In genomic region chr4:5707366-5708133, GRCh38 we compare ENCODE assay signal across 9 cellular contexts. TPM values are rescaled to one million over a fixed set of nuclear protein-coding genes. Genes with fewer than 3 reads are reported as not detected.
DNase-seq lines count a peak whose midpoint lies in the region; ATAC-seq and TF ChIP-seq lines count a peak whose summit lies in the region.
"Had no signal": no experiment of that assay in that cellular context is flagged by ENCODE, and none has a peak within 500 bp of the region (broad histone marks: within the 10 kb centered on the region; RNA-seq: fewer than 3 reads in every experiment).

No MANE protein-coding gene starts in this region.

- H3K4me1 Mint-ChIP-seq in activated CD4-positive, alpha-beta T cell treated with anti-CD3 and anti-CD28 coated beads for 36 hours, result peaks cover 21% of the 10 kb centered on the region
- peaks cover 31% of the 10 kb centered on the region for H3K4me1 Mint-ChIP-seq in MCF 10A (ENCODE audit: insufficient read depth, unreplicated experiment)

- H3K4me3 Mint-ChIP-seq in activated CD4-positive, alpha-beta T cell treated with anti-CD3 and anti-CD28 coated beads for 36 hours, result peak overlapping the region; percentile 43
- H3K4me3 Mint-ChIP-seq in MCF 10A (ENCODE audit: unreplicated experiment), result peak overlapping the region; percentile 69

- no peak overlapping the region for H3K27ac Mint-ChIP-seq in activated CD4-positive, alpha-beta T cell treated with anti-CD3 and anti-CD28 coated beads for 36 hours
- peak overlapping the region; percentile 51 for H3K27ac Mint-ChIP-seq in MCF 10A (ENCODE audit: low read depth, unreplicated experiment)

- no TSS peak for BruUV-seq in MCF 10A (replicated peaks; lab: Mats Ljungman, UMichigan)

- DNase-seq in activated CD4-positive, alpha-beta T cell treated with anti-CD3 and anti-CD28 coated beads for 36 hours, result no peak
- no peak for DNase-seq in activated CD4-positive, alpha-beta T cell treated with anti-CD3 and anti-CD28 coated beads, Interleukin-2, amount 50 U/mL, for 4 hours
- DNase-seq in MCF 10A (ENCODE audit: unreplicated experiment) (no peak), right lobe of liver (no peak), suprapubic skin (ENCODE audit: low spot score in 2 of 2) (no peak), kidney tubule cell (ENCODE audit: low spot score) (no peak), occipital lobe (lab: John Stamatoyannopoulos, UW) (no peak)
- DNase-seq: activated gamma-delta T cell had no signal

- intact Hi-C loops in activated CD4-positive, alpha-beta T cell treated with anti-CD3 and anti-CD28 coated beads for 36 hours (cut with DNase I, micrococcal nuclease), result no loop called here
- intact Hi-C loops in MCF 10A (cut with micrococcal nuclease) (no loop called here), right lobe of liver (cut with DNase I) (no loop called here)

- no peak for ATAC-seq in activated CD4-positive, alpha-beta T cell treated with anti-CD3 and anti-CD28 coated beads for 36 hours
- no peak for ATAC-seq in right lobe of liver
- ATAC-seq in HG03469 (IDR thresholded peaks at IDR 0.05; ENCODE audit: unreplicated experiment), result no peak

- WGBS in right lobe of liver (ENCODE audit: insufficient coverage, low coverage, low lambda C conversion rate, missing lambda C conversion rate), result 4% methylated on average over 18 of the region's 21 CpGs
- 40% methylated on average over 7 of the region's 21 CpGs for WGBS in suprapubic skin

- H3K4me1 ChIP-seq in right lobe of liver (peaks cover 0 to 6% (median 0%) of the 10 kb centered on the region in 4 donors), suprapubic skin (peaks cover 62% of the 10 kb centered on the region)

- H3K4me3 ChIP-seq in right lobe of liver (peak overlapping the region; percentile 40 to 56 (median 50)), suprapubic skin (peak overlapping the region; percentile 69)

- peaks cover 39% of the 10 kb centered on the region for H3K27me3 Mint-ChIP-seq in activated CD4-positive, alpha-beta T cell treated with anti-CD3 and anti-CD28 coated beads for 36 hours
- H3K27me3 Mint-ChIP-seq in MCF 10A (ENCODE audit: insufficient read depth, unreplicated experiment), result no peaks in the 10 kb centered on the region

- TF ChIP-seq CTCF in MCF 10A (IDR thresholded peaks at IDR 0.05; ENCODE audit: unreplicated experiment) (no peak), right lobe of liver (IDR thresholded peaks at IDR 0.05) (no peak), suprapubic skin (IDR thresholded peaks at IDR 0.05) (no peak)

- CTCF ChIA-PET in activated CD4-positive, alpha-beta T cell treated with anti-CD3 and anti-CD28 coated beads for 36 hours (lab: Charles Lee), result no interaction called here
- CTCF ChIA-PET in MCF 10A (lab: Yijun Ruan, JAX), result interaction anchor here (0.6 to 0.7 kb wide), 4 partner anchors 83 to 1801 kb away, joined by 3 to 6 read pairs (median 3); no protein-coding TSS in a partner anchor

- POLR2A ChIA-PET in activated CD4-positive, alpha-beta T cell treated with anti-CD3 and anti-CD28 coated beads for 36 hours (lab: Charles Lee), result interaction anchor here (0.6 kb wide), 1 partner anchor 483 kb away, joined by 4 read pairs; no protein-coding TSS in a partner anchor
- POLR2A ChIA-PET in MCF 10A (lab: Yijun Ruan, JAX), result interaction anchor here (0.6 to 0.9 kb wide), 2 partner anchors 53 to 1165 kb away, joined by 3 read pairs; partner anchors contain the start of gene STX18

- peaks cover 8% of the 10 kb centered on the region for H3K9me3 Mint-ChIP-seq in activated CD4-positive, alpha-beta T cell treated with anti-CD3 and anti-CD28 coated beads for 36 hours (ENCODE audit: low read depth)
- no peaks in the 10 kb centered on the region for H3K9me3 Mint-ChIP-seq in MCF 10A (ENCODE audit: unreplicated experiment)

- TF ChIP-seq EP300 in suprapubic skin (IDR thresholded peaks at IDR 0.05), result no peak

- H3K36me3 ChIP-seq in right lobe of liver (no peaks in the 10 kb centered on the region), suprapubic skin (no peaks in the 10 kb centered on the region)

- H3K9me3 ChIP-seq in right lobe of liver, result no peaks in the 10 kb centered on the region
- no peaks in the 10 kb centered on the region for H3K9me3 ChIP-seq in suprapubic skin

- H3K27me3 ChIP-seq in right lobe of liver (peaks cover 0 to 9% of the 10 kb centered on the region in 2 donors), suprapubic skin (no peaks in the 10 kb centered on the region)

- H3K36me3 Mint-ChIP-seq in activated CD4-positive, alpha-beta T cell treated with anti-CD3 and anti-CD28 coated beads for 36 hours (ENCODE audit: low read depth), result no peaks in the 10 kb centered on the region
- H3K36me3 Mint-ChIP-seq in MCF 10A (ENCODE audit: insufficient read depth, unreplicated experiment), result no peaks in the 10 kb centered on the region

- H3K27ac ChIP-seq in right lobe of liver (no peak overlapping the region), suprapubic skin (peak overlapping the region; percentile 85)

- TF ChIP-seq POLR2A in right lobe of liver (IDR thresholded peaks at IDR 0.05) (no peak), suprapubic skin (IDR thresholded peaks at IDR 0.05) (no peak)

RNA-seq across cellular contexts. Expression of gene EVC2, which starts 0.8 kb away (rescaled TPM):
- total RNA-seq in activated CD4-positive, alpha-beta T cell treated with anti-CD3 and anti-CD28 coated beads for 36 hours, result under 1 TPM; 0.48 to 0.65 TPM
- total RNA-seq in MCF 10A (2022) (5.5 and 6.0 TPM in 2 replicates), right lobe of liver (under 1 TPM; 0.24 to 0.93 (median 0.53) TPM), suprapubic skin (10 to 100 TPM in 2 of 4 donors, 1 to 10 TPM in 2; 7.8 to 22.2 (median 9.9) TPM), occipital lobe (2.5 TPM)

RNA-seq across cellular contexts. Expression of gene EVC, which starts 3.5 kb away (rescaled TPM):
- total RNA-seq in activated CD4-positive, alpha-beta T cell treated with anti-CD3 and anti-CD28 coated beads for 36 hours, result 1 to 10 TPM in 1 of 2 experiments, under 1 TPM in 1; 0.71 to 1.5 TPM
- total RNA-seq in MCF 10A (2022) (29.0 and 29.3 TPM in 2 replicates), right lobe of liver (1 to 10 TPM; 2.6 to 6.5 (median 3.2) TPM), suprapubic skin (10 to 100 TPM; 23.0 to 54.1 (median 30.0) TPM), occipital lobe (5.1 TPM)
